In the genomic region with DNA sequence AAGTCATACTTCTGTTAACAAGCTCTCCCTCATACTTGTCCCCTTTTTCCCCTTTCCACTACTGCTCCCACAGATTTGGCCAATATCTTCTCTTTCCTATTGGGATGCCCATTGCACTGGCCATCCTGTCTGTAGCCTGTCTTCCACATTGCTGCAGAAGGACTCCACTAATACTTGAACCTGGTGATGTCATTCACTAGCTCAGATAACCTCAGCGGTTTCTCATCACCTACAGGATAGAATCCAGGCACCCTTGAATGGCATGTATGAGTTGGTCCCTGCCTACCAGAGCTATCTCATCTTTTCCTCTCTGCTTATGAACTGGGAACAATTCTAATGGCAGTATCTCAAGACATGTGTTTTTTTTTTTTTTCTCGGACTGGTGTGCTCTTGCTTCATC, we compare ENCODE assay signal across 9 cellular contexts.
"Had no signal": no experiment of that assay in that cellular context is flagged by ENCODE, and none has a peak within 500 bp of the region (broad histone marks: within the 10 kb centered on the region; RNA-seq: fewer than 3 reads in every experiment).

No MANE protein-coding gene starts in this region.

- H3K27ac ChIP-seq: GM23248, HL-60, KMS-11 had no signal

- H3K4me3 ChIP-seq: GM23248, HAP-1 had no signal

- H3K4me2 ChIP-seq: KMS-11 had no signal

- H3K9ac ChIP-seq: GM23248, KMS-11 had no signal

- H3K4me1 ChIP-seq: HAP-1 had no signal

- H3K9me3 ChIP-seq: HAP-1 had no signal

- H3K36me3 ChIP-seq: HAP-1 had no signal

- ATAC-seq: HCT116 had no signal

- H2AFZ ChIP-seq: GM23248 had no signal

- DNase-seq: GM23248, GOT3, H7, IMR-90, KBM-7 had no signal
